ENCODE assay signal across 17 cellular contexts in the genomic region with DNA sequence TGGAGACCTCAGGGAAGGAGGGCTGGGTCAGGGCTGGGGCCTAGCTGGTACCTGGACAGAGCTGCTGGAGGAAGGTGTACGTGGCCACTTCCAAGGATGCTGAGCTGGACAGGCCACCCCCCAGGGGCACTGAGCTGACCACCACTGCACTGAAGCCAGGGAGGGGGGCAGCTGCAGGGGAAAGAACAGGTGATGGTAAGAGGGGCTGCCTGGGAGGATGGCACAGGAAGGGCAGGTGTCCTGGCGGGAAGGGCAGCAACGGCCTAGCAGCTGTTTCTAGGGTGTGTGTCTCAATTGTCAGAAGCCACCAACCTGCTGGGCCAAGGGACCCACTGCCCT. TPM values are rescaled to one million over a fixed set of nuclear protein-coding genes. Genes with fewer than 3 reads are reported as not detected.
DNase-seq lines count a peak whose midpoint lies in the region; ATAC-seq and TF ChIP-seq lines count a peak whose summit lies in the region.
"Had no signal": no experiment of that assay in that cellular context is flagged by ENCODE, and none has a peak within 500 bp of the region (broad histone marks: within the 10 kb centered on the region; RNA-seq: fewer than 3 reads in every experiment).

No MANE protein-coding gene starts in this region.

- intact Hi-C loops in activated CD8-positive, alpha-beta T cell treated with anti-CD3 and anti-CD28 coated beads for 36 hours (cut with micrococcal nuclease) = no loop called here
- intact Hi-C loops in posterior vena cava (cut with DNase I) = no loop called here

- no peaks in the 10 kb centered on the region for H3K9me3 ChIP-seq in DND-41 (ENCODE audit: insufficient read depth, low read length, severe bottlenecking)
- H3K9me3 ChIP-seq: adrenal gland, upper lobe of right lung had no signal

- in situ Hi-C loops in GM13976 (cut with MboI; ENCODE audit: low sequenced_read_pairs, unreplicated experiment) = no loop called here

- no peak for TF ChIP-seq CTCF in activated CD8-positive, alpha-beta T cell treated with anti-CD3 and anti-CD28 coated beads for 36 hours (IDR thresholded peaks at IDR 0.05)
- TF ChIP-seq CTCF in DND-41 (IDR thresholded peaks at IDR 0.05; ENCODE audit: borderline replicate concordance, extremely low read depth, low read length, poor library complexity, severe bottlenecking) (no peak), brain (conservative IDR thresholded peaks at IDR 0.05) (no peak), GM13976 (IDR thresholded peaks at IDR 0.05; ENCODE audit: borderline replicate concordance, control extremely low read depth, extremely low read depth, insufficient read depth, missing control alignments) (no peak)

- no peak overlapping the region for H2AFZ ChIP-seq in DND-41 (ENCODE audit: low read depth, low read length)

- H3K4me3 ChIP-seq in DND-41 (ENCODE audit: low read depth in 1 of 2, low read length in 2 of 2) (no peak overlapping the region), H7 (ENCODE audit: insufficient read depth, low read depth, low read length) (no peak overlapping the region)

- H3K4me1 ChIP-seq in DND-41 (ENCODE audit: insufficient read depth, low read length) = peaks cover 22% of the 10 kb centered on the region

- H3K4me1 Mint-ChIP-seq in activated CD8-positive, alpha-beta T cell treated with anti-CD3 and anti-CD28 coated beads, Interleukin-2, amount 10 ng/mL, durations not matched to agents 7 days and 5 days (ENCODE audit: low read depth) = peaks cover 15% of the 10 kb centered on the region
- H3K4me1 Mint-ChIP-seq in activated CD8-positive, alpha-beta T cell treated with anti-CD3 and anti-CD28 coated beads for 36 hours (ENCODE audit: low read depth) = peaks cover 10% of the 10 kb centered on the region
- peaks cover 17% of the 10 kb centered on the region for H3K4me1 Mint-ChIP-seq in brain

- no peaks in the 10 kb centered on the region for H3K79me2 ChIP-seq in DND-41 (ENCODE audit: insufficient read depth, low read length)

- H3K27ac Mint-ChIP-seq in activated CD8-positive, alpha-beta T cell treated with anti-CD3 and anti-CD28 coated beads, Interleukin-2, amount 10 ng/mL, durations not matched to agents 7 days and 5 days = no peak overlapping the region
- H3K27ac Mint-ChIP-seq in activated CD8-positive, alpha-beta T cell treated with anti-CD3 and anti-CD28 coated beads for 36 hours = no peak overlapping the region
- H3K27ac Mint-ChIP-seq in brain = no peak overlapping the region
- H3K27ac Mint-ChIP-seq: T-helper 1 cell treated with Interleukin-12 subunit alpha and Interleukin-12 subunit beta and Interleukin-4 antibody, amounts not matched to agents 30 μg/mL and 1 μg/mL, for 36 hours had no signal

- H4K20me1 ChIP-seq in DND-41 (ENCODE audit: insufficient read depth, low read length) = 0 out of 2 replicates have a peak, but pooled peaks cover 4% of the 10 kb centered on the region

- CTCF ChIA-PET in activated CD8-positive, alpha-beta T cell treated with anti-CD3 and anti-CD28 coated beads, Interleukin-2, amount 10 ng/mL, durations not matched to agents 7 days and 5 days (lab: Charles Lee) = interaction anchor here (1.1 to 5.2 kb wide), 15 partner anchors 10 to 133 kb away, joined by 3 to 82 read pairs (median 9); a partner anchor contains a TSS
- CTCF ChIA-PET in activated CD8-positive, alpha-beta T cell treated with anti-CD3 and anti-CD28 coated beads for 36 hours (lab: Charles Lee) = interaction anchor here (1.0 to 8.7 kb wide), 12 partner anchors 9 to 130 kb away, joined by 4 to 92 read pairs (median 12); a partner anchor contains a TSS

- peak overlapping the region; percentile 83; the same call in 1 of the 2 replicates for H3K9ac ChIP-seq in DND-41 (ENCODE audit: low read depth, low read length)

- H3K27ac ChIP-seq in DND-41 (ENCODE audit: low read length) = no peak overlapping the region
- H3K27ac ChIP-seq: adrenal gland, upper lobe of right lung had no signal

- no peak for ATAC-seq in activated CD8-positive, alpha-beta T cell treated with anti-CD3 and anti-CD28 coated beads, Interleukin-2, amount 10 ng/mL, durations not matched to agents 7 days and 5 days
- ATAC-seq in activated CD8-positive, alpha-beta T cell treated with anti-CD3 and anti-CD28 coated beads for 36 hours = no peak
- ATAC-seq in DND-41 (ENCODE audit: insufficient read depth, low read depth) = no peak
- ATAC-seq: upper lobe of right lung had no signal

- peaks cover 3% of the 10 kb centered on the region for H3K27me3 Mint-ChIP-seq in activated CD8-positive, alpha-beta T cell treated with anti-CD3 and anti-CD28 coated beads, Interleukin-2, amount 10 ng/mL, durations not matched to agents 7 days and 5 days (ENCODE audit: low read depth)
- H3K27me3 Mint-ChIP-seq in activated CD8-positive, alpha-beta T cell treated with anti-CD3 and anti-CD28 coated beads for 36 hours = no peaks in the 10 kb centered on the region
- peaks cover 12% of the 10 kb centered on the region for H3K27me3 Mint-ChIP-seq in brain

- peak overlapping the region; percentile 99 for H3K4me2 ChIP-seq in DND-41 (ENCODE audit: insufficient read depth, low read length)

- peak overlapping the region; percentile 79 for H3K4me3 Mint-ChIP-seq in activated CD8-positive, alpha-beta T cell treated with anti-CD3 and anti-CD28 coated beads, Interleukin-2, amount 10 ng/mL, durations not matched to agents 7 days and 5 days
- no peak overlapping the region for H3K4me3 Mint-ChIP-seq in activated CD8-positive, alpha-beta T cell treated with anti-CD3 and anti-CD28 coated beads for 36 hours
- peak overlapping the region in 4 of 5 experiments; percentile 39 to 60 (median 52) for H3K4me3 Mint-ChIP-seq in brain

- H3K9me3 Mint-ChIP-seq in activated CD8-positive, alpha-beta T cell treated with anti-CD3 and anti-CD28 coated beads, Interleukin-2, amount 10 ng/mL, durations not matched to agents 7 days and 5 days (ENCODE audit: insufficient read depth) = no peaks in the 10 kb centered on the region
- no peaks in the 10 kb centered on the region for H3K9me3 Mint-ChIP-seq in activated CD8-positive, alpha-beta T cell treated with anti-CD3 and anti-CD28 coated beads for 36 hours
- H3K9me3 Mint-ChIP-seq in brain = peaks cover 0 to 3% (median 0%) of the 10 kb centered on the region in 5 experiments
- H3K9me3 Mint-ChIP-seq: T-helper 1 cell treated with Interleukin-12 subunit alpha and Interleukin-12 subunit beta and Interleukin-4 antibody, amounts not matched to agents 30 μg/mL and 1 μg/mL, for 36 hours had no signal

- H3K36me3 ChIP-seq in DND-41 (ENCODE audit: insufficient read depth, low read length) = peaks cover 7% of the 10 kb centered on the region; the same call in 1 of the 2 replicates
- H3K36me3 ChIP-seq in H7 (replicated peaks; ENCODE audit: control insufficient read depth, insufficient read depth, low read length) = no peaks in the 10 kb centered on the region

- peaks cover 6% of the 10 kb centered on the region for H3K36me3 Mint-ChIP-seq in activated CD8-positive, alpha-beta T cell treated with anti-CD3 and anti-CD28 coated beads, Interleukin-2, amount 10 ng/mL, durations not matched to agents 7 days and 5 days (ENCODE audit: low read depth)
- no peaks in the 10 kb centered on the region for H3K36me3 Mint-ChIP-seq in activated CD8-positive, alpha-beta T cell treated with anti-CD3 and anti-CD28 coated beads for 36 hours (ENCODE audit: low read depth)
- H3K36me3 Mint-ChIP-seq in brain = no peaks in the 10 kb centered on the region

- POLR2A ChIA-PET in activated CD8-positive, alpha-beta T cell treated with anti-CD3 and anti-CD28 coated beads, Interleukin-2, amount 10 ng/mL, durations not matched to agents 7 days and 5 days (lab: Charles Lee) = interaction anchor here (0.6 to 7.5 kb wide), 3 partner anchors 10 to 147 kb away, joined by 3 to 188 read pairs (median 3); a partner anchor contains a TSS
- POLR2A ChIA-PET in activated CD8-positive, alpha-beta T cell treated with anti-CD3 and anti-CD28 coated beads for 36 hours (lab: Charles Lee) = interaction anchor here (1.2 to 11.2 kb wide), 3 partner anchors 9 to 13 kb away, joined by 4 to 215 read pairs (median 21); no protein-coding TSS in a partner anchor

- H3K27me3 ChIP-seq in DND-41 (ENCODE audit: insufficient read depth, low read length, poor library complexity) = no peaks in the 10 kb centered on the region
- no peaks in the 10 kb centered on the region for H3K27me3 ChIP-seq in H7 (ENCODE audit: control insufficient read depth, insufficient read depth, low read length)
- H3K27me3 ChIP-seq: adrenal gland, upper lobe of right lung had no signal

- DNase-seq in activated CD8-positive, alpha-beta T cell treated with anti-CD3 and anti-CD28 coated beads, Interleukin-2, amount 10 ng/mL, durations not matched to agents 7 days and 5 days = no peak
- DNase-seq in activated CD8-positive, alpha-beta T cell treated with anti-CD3 and anti-CD28 coated beads for 36 hours = no peak
- no peak for DNase-seq in DND-41
- peak; percentile 47 for DNase-seq in posterior vena cava (ENCODE audit: low spot score)
- DNase-seq in stimulated activated CD4-positive, alpha-beta T cell treated with anti-CD3 and anti-CD28 coated beads, Interleukin-4, amount 100 ng/mL, for 24 hours = no peak
- no peak for DNase-seq in H7
- DNase-seq in GM13976 (ENCODE audit: low spot score) = no peak
- DNase-seq: activated CD4-positive, CD25-positive, alpha-beta regulatory T cell; adrenal gland; caudate nucleus; GDM1; NCI-H1436; Right ventricle myocardium superior; stimulated activated naive CD4-positive, alpha-beta T cell treated with Interleukin-2 at 50 U/mL for 16 hours; upper lobe of right lung had no signal

RNA-seq across cellular contexts. Expression of a gene that starts 1.8 kb away (rescaled TPM):
- 10 to 100 TPM; 52.2 to 56.9 TPM for total RNA-seq in activated CD8-positive, alpha-beta T cell treated with anti-CD3 and anti-CD28 coated beads, Interleukin-2, amount 10 ng/mL, durations not matched to agents 7 days and 5 days
- total RNA-seq in activated CD8-positive, alpha-beta T cell treated with anti-CD3 and anti-CD28 coated beads for 36 hours = 10 to 100 TPM; 43.4 to 50.7 TPM
- 26.8 TPM for polyA plus RNA-seq in brain (ENCODE audit: insufficient read depth, low read depth, low replicate concordance)
- total RNA-seq in posterior vena cava = 10 to 100 TPM; 21.0 to 27.6 TPM
- total RNA-seq in H7 (2014; rRNA removed; shearing (Covaris generic)) = 43.4 and 47.2 TPM in 2 replicates

RNA-seq across cellular contexts. Expression of a gene that starts 21.4 kb away (rescaled TPM):
- total RNA-seq in activated CD8-positive, alpha-beta T cell treated with anti-CD3 and anti-CD28 coated beads, Interleukin-2, amount 10 ng/mL, durations not matched to agents 7 days and 5 days = 10 to 100 TPM; 30.2 to 31.0 TPM
- 10 to 100 TPM; 26.4 to 26.6 TPM for total RNA-seq in activated CD8-positive, alpha-beta T cell treated with anti-CD3 and anti-CD28 coated beads for 36 hours
- 34.9 TPM for polyA plus RNA-seq in brain (ENCODE audit: insufficient read depth, low read depth, low replicate concordance)
- total RNA-seq in posterior vena cava = 10 to 100 TPM; 23.3 to 32.9 TPM
- 17.9 and 21.7 TPM in 2 replicates for total RNA-seq in H7 (2014; rRNA removed; shearing (Covaris generic))

RNA-seq across cellular contexts. Expression of a gene that starts 42.0 kb away (rescaled TPM):
- 1 to 10 TPM in 1 of 2 experiments, under 1 TPM in 1; 0.89 to 2.0 TPM for total RNA-seq in activated CD8-positive, alpha-beta T cell treated with anti-CD3 and anti-CD28 coated beads, Interleukin-2, amount 10 ng/mL, durations not matched to agents 7 days and 5 days
- 1 to 10 TPM in 1 of 2 experiments, under 1 TPM in 1; 0.69 to 1.8 TPM for total RNA-seq in activated CD8-positive, alpha-beta T cell treated with anti-CD3 and anti-CD28 coated beads for 36 hours
- 29.4 TPM for polyA plus RNA-seq in brain (ENCODE audit: insufficient read depth, low read depth, low replicate concordance)
- total RNA-seq in posterior vena cava = 10 to 100 TPM; 39.4 to 46.6 TPM
- total RNA-seq in H7 (2014; rRNA removed; shearing (Covaris generic)) = 0.28 and 0.70 TPM in 2 replicates

Comparison
In these comparisons a context has a peak if more than half of its experiments do, and no peak if none do; other contexts are left out.
1. RNA of a gene that starts 42.0 kb away (total RNA-seq): 39.4 to 46.6 TPM in posterior vena cava; 0.89 to 2.0 TPM in activated CD8-positive, alpha-beta T cell treated with anti-CD3 and anti-CD28 coated beads, Interleukin-2, amount 10 ng/mL, durations not matched to agents 7 days and 5 days, 0.69 to 1.8 TPM in activated CD8-positive, alpha-beta T cell treated with anti-CD3 and anti-CD28 coated beads for 36 hours and 0.28 to 0.70 TPM in H7; every median in the first group is over 10 times any median in the second.